ENCODE assay signal across 1 cellular context in genomic region chr5:129506092-129506491, GRCh38.
TF ChIP-seq lines count a peak whose summit lies in the region.

No MANE protein-coding gene starts in this region.

TF ChIP-seq in IMR-90, 13 proteins besides CTCF, POLR2A, EP300 and RAD21 (continued from another document):
- TF ChIP-seq MAFK (IDR thresholded peaks at IDR 0.05; ENCODE audit: low read depth, low read length) (no peak), SMC3 (IDR thresholded peaks at IDR 0.05; ENCODE audit: low read depth, low read length) (no peak), MAZ (IDR thresholded peaks at IDR 0.05; ENCODE audit: borderline replicate concordance, low read depth, low read length) (no peak), RFX5 (IDR thresholded peaks at IDR 0.05; ENCODE audit: low read depth, low read length) (no peak), CEBPB (IDR thresholded peaks at IDR 0.05; ENCODE audit: low read depth, low read length) (no peak), CHD1 (IDR thresholded peaks at IDR 0.05; ENCODE audit: low read depth, low read length) (no peak), MXI1 (IDR thresholded peaks at IDR 0.05; ENCODE audit: borderline replicate concordance, low read depth, low read length) (no peak), FOS (IDR thresholded peaks at IDR 0.05; ENCODE audit: low read depth, low read length) (no peak), RCOR1 (IDR thresholded peaks at IDR 0.05; ENCODE audit: insufficient replicate concordance, low read length) (no peak)
